ENCODE assay signal across 9 cellular contexts in the genomic region with DNA sequence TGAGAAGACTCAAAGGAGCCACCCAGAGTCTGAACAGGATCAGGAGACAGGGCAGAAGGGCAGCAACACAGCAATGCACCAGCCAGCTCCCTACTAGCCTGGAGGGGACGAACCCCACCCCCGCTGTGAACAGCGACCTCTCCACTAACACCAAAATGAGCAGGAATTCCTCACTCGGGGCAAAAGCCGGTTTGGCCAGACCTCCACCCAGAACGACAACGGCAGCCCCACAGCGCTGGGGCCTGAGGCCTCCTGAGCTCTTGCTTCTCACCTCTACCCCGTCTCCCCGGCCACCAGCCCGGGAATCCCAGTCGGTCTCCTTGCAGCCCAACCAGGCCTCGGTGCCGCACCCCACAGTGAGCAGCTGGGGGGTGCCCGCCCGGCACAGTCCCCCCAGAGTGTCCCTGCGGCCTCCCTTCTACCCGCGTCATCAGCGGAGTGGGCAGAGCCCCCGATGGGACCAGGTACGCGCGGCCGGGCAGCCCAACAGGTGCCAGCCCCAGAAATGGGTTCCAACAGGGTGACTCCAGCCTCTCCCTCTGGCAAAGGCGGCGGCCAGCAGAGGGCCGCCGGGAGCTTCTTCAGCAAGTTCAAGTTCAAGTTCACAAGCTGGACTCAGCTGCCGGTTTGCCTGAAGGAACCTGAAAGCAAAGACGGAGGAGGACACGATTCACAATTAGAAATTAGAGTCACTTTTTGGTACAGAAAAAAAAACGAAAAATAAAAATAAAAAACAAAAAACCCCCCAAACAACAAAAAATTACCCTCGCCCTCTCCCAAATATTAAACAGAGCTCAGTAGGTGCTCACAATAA.
DNase-seq lines count a peak whose midpoint lies in the region; ATAC-seq and TF ChIP-seq lines count a peak whose summit lies in the region.
"Had no signal": no experiment of that assay in that cellular context is flagged by ENCODE, and none has a peak within 500 bp of the region (broad histone marks: within the 10 kb centered on the region; RNA-seq: fewer than 3 reads in every experiment).

No MANE protein-coding gene starts in this region.

- peak overlapping the region; percentile 84 for H2AFZ ChIP-seq in parathyroid adenoma

- DNase-seq in DMS53 (lab: John Stamatoyannopoulos, UW) (peak; percentile 66), cardiac muscle cell (ENCODE audit: low read depth in 1 of 2, low spot score in 1 of 2) (peak; percentile 26 to 63), NCI-H345 (lab: John Stamatoyannopoulos, UW) (no peak), activated gamma-delta T cell (lab: John Stamatoyannopoulos, UW) (no peak), NAMALWA (ENCODE audit: low spot score) (no peak)
- DNase-seq in activated CD4-positive, alpha-beta memory T cell treated with anti-CD3 and anti-CD28 coated beads for 36 hours, result peak; percentile 15
- DNase-seq: NCI-H510A treated with DMSO at 0.1 percent for 48 hours had no signal

- no peaks in the 10 kb centered on the region for H3K9me3 ChIP-seq in cardiac muscle cell (ENCODE audit: low read depth)
- peaks cover 4% of the 10 kb centered on the region for H3K9me3 ChIP-seq in parathyroid adenoma (ENCODE audit: control insufficient read depth, low read length)

- intact Hi-C loops in activated CD4-positive, alpha-beta memory T cell treated with anti-CD3 and anti-CD28 coated beads for 36 hours (cut with micrococcal nuclease), result no loop called here

- H3K79me2 ChIP-seq in parathyroid adenoma, result no peaks in the 10 kb centered on the region

- no peak overlapping the region for H3K9ac ChIP-seq in parathyroid adenoma

- H3K36me3 ChIP-seq in cardiac muscle cell, result no peaks in the 10 kb centered on the region
- no peaks in the 10 kb centered on the region for H3K36me3 ChIP-seq in parathyroid adenoma (ENCODE audit: control insufficient read depth, insufficient read depth, low read length)

- H3K36me3 Mint-ChIP-seq in activated CD4-positive, alpha-beta memory T cell treated with anti-CD3 and anti-CD28 coated beads for 36 hours, result peaks cover 3% of the 10 kb centered on the region

- H3K4me3 ChIP-seq in cardiac muscle cell (peak overlapping the region; percentile 4), parathyroid adenoma (ENCODE audit: low read depth, low read length) (no peak overlapping the region)

- no peak for ATAC-seq in HG03039 (IDR thresholded peaks at IDR 0.05; ENCODE audit: unreplicated experiment)

- H3K27ac ChIP-seq in cardiac muscle cell (no peak overlapping the region), parathyroid adenoma (no peak overlapping the region)

- H3K27me3 ChIP-seq in cardiac muscle cell (peaks cover 26% of the 10 kb centered on the region), parathyroid adenoma (ENCODE audit: control insufficient read depth, insufficient read depth, low read length) (no peaks in the 10 kb centered on the region)

- peaks cover 12% of the 10 kb centered on the region for H3K9me3 Mint-ChIP-seq in activated CD4-positive, alpha-beta memory T cell treated with anti-CD3 and anti-CD28 coated beads for 36 hours

- H3K4me1 ChIP-seq in cardiac muscle cell (ENCODE audit: low read depth) (no peaks in the 10 kb centered on the region), parathyroid adenoma (no peaks in the 10 kb centered on the region)

- H3K27me3 Mint-ChIP-seq in activated CD4-positive, alpha-beta memory T cell treated with anti-CD3 and anti-CD28 coated beads for 36 hours, result peaks cover 30% of the 10 kb centered on the region

- CTCF ChIA-PET in activated CD4-positive, alpha-beta memory T cell treated with anti-CD3 and anti-CD28 coated beads for 36 hours (lab: Charles Lee), result interaction anchor here (0.6 to 0.9 kb wide), 2 partner anchors 96 to 105 kb away, joined by 3 read pairs; no protein-coding TSS in a partner anchor

- H3K4me1 Mint-ChIP-seq in activated CD4-positive, alpha-beta memory T cell treated with anti-CD3 and anti-CD28 coated beads for 36 hours (ENCODE audit: low read depth), result peaks cover 3% of the 10 kb centered on the region

- H3K27ac Mint-ChIP-seq in activated CD4-positive, alpha-beta memory T cell treated with anti-CD3 and anti-CD28 coated beads for 36 hours, result no peak overlapping the region

- peak; percentile 67 for TF ChIP-seq CTCF in cardiac muscle cell (IDR thresholded peaks at IDR 0.05; ENCODE audit: low read depth, low read length)
- TF ChIP-seq CTCF in parathyroid adenoma (IDR thresholded peaks at IDR 0.05), result peak; percentile 23

- POLR2A ChIA-PET in activated CD4-positive, alpha-beta memory T cell treated with anti-CD3 and anti-CD28 coated beads for 36 hours (lab: Charles Lee), result no interaction called here

- H3K4me3 Mint-ChIP-seq in activated CD4-positive, alpha-beta memory T cell treated with anti-CD3 and anti-CD28 coated beads for 36 hours, result no peak overlapping the region

- H3K4me2 ChIP-seq in parathyroid adenoma (ENCODE audit: low read length), result peak overlapping the region; percentile 42

Comparison
In these comparisons a context has a peak if more than half of its experiments do, and no peak if none do; other contexts are left out.
1. DNase-seq: peak in DMS53 (single experiment), activated CD4-positive, alpha-beta memory T cell treated with anti-CD3 and anti-CD28 coated beads for 36 hours (single experiment) and cardiac muscle cell (2 of 2); none in NCI-H345 (single experiment), activated gamma-delta T cell (single experiment) and NAMALWA (single experiment).